23 cellular contexts compared by ENCODE assay signal in the genomic region with DNA sequence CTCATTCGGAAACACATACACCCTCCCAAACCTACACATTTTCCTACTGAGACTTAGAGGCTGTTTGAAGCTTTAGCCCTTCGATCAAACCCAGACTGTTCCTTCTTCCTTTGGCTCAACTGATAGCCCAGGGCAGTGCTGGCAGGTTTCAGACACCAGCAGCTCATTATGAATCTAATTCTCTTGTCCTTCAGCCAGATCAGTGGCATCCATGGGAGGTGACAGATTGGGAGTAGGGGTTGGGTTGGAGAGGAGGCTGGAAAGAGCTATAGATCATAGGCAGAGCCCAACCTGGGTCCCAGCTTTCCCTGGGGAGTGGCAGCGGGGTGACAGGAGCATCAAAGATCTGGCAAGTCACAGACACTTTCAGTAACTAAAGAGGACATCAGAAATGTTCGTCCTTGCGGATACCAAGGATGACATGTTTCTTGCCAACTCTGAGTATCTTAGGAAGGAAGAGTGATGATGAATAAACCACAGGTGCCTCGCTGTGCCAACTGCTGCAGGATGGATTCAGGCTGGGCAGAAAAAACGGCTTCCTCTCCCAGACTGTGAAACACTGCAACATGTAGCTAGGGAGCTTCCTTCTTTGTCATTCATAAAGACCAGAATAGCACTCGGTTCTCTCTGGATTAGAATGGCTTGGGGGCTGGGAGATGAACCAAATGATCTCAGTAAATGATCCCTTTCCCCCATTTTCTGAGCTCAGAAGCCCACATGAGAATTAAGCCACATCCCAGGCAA. TPM values are rescaled to one million over a fixed set of nuclear protein-coding genes. Genes with fewer than 3 reads are reported as not detected.
A peak's percentile ranks its signal among the peaks of the same experiment; 100 is the strongest.
DNase-seq lines count a peak whose midpoint lies in the region; ATAC-seq lines count a peak whose summit lies in the region.
"Had no signal": no experiment of that assay in that cellular context is flagged by ENCODE, and none has a peak within 500 bp of the region (broad histone marks: within the 10 kb centered on the region; RNA-seq: fewer than 3 reads in every experiment).

No MANE protein-coding gene starts in this region.

- ATAC-seq in HG02798 (IDR thresholded peaks at IDR 0.05; ENCODE audit: poor library complexity, unreplicated experiment) = no peak
- ATAC-seq in GM21717 (IDR thresholded peaks at IDR 0.05; ENCODE audit: unreplicated experiment) = no peak
- ATAC-seq: activated T-cell treated with anti-CD3 and anti-CD28 coated beads, Interleukin-2, amount 50 U/mL, for 4 hours; mucosa of descending colon; Panc1; stimulated activated naive CD8-positive, alpha-beta T cell treated with anti-CD3 and anti-CD28 coated beads, Interleukin-15, Interleukin-2, amounts not matched to agents 100 U/mL and 50 U/mL, for 24 hours had no signal

- peak; percentile 11 for DNase-seq in ELF-1 (ENCODE audit: low read depth, low spot score)
- DNase-seq in HT1080 (ENCODE audit: low read depth) = peak; percentile 10
- peak; percentile 47 to 78 for DNase-seq in cerebellar nuclear complex (lab: John Stamatoyannopoulos, UW)
- DNase-seq in occipital lobe (lab: John Stamatoyannopoulos, UW) = peak; percentile 27
- no peak for DNase-seq in HK-2 (ENCODE audit: unreplicated experiment)
- DNase-seq: activated CD4-positive, alpha-beta T cell treated with anti-CD3 and anti-CD28 coated beads for 48 hours; activated T-cell treated with anti-CD3 and anti-CD28 coated beads, Interleukin-2, amount 50 U/mL, for 4 hours; CD4-positive, alpha-beta memory T cell; DMS 273 treated with DMSO at 0.1 percent for 48 hours; endodermal cell; esophagus squamous epithelium; GF-D8; hippocampal formation; islet precursor cell; mucosa of descending colon; NCI-H2081; right lobe of liver; stimulated activated naive CD8-positive, alpha-beta T cell treated with anti-CD3 and anti-CD28 coated beads, Interleukin-15, Interleukin-2, amounts not matched to agents 100 U/mL and 50 U/mL, for 24 hours; tibial artery had no signal

RNA-seq across cellular contexts. Expression of a gene that starts 19.1 kb away (rescaled TPM):
- total RNA-seq in HT1080 (2014; rRNA removed; shearing (Covaris generic)) = not detected in 2 replicates
- not detected in 2 replicates for polyA plus RNA-seq in HT1080 (2015; cell fraction: cytosol; rRNA removed)
- not detected in 2 replicates for polyA plus RNA-seq in HT1080 (2015; cell fraction: nucleus; rRNA removed)
- total RNA-seq in occipital lobe = 9.8 TPM
- total RNA-seq: activated T-cell treated with anti-CD3 and anti-CD28 coated beads, Interleukin-2, amount 50 U/mL, for 4 hours; bronchial epithelial cell; CD4-positive, alpha-beta memory T cell had no signal
- polyA plus RNA-seq: CD4-positive, alpha-beta memory T cell had no signal

Comparison
In these comparisons a context has a peak if more than half of its experiments do, and no peak if none do; other contexts are left out.
1. RNA of a gene that starts 19.1 kb away (total RNA-seq): 9.8 TPM in occipital lobe (single experiment); not detected in HT1080; every median in the first group is over 10 times any median in the second.